Comparison of ENCODE assay signal across 31 cellular contexts in the genomic region with DNA sequence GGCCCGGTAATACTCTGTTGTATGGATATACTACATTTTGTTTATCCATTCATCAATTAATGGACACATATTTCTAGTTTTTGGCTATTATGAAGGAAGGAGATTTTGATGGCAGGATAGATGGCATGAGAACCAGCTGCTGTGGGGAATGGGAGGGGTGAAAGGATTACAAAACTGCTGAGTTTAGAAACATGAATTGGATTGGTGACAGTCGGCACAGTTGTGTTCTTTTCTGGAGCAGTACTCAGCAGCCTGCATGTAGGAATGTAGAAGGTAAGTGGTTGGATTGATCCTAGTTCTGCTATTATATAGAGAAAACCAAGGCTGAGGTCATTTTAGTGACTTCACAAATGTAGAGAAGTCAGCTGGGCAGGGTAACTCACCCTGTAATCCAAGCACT.
"Had no signal": no experiment of that assay in that cellular context is flagged by ENCODE, and none has a peak within 500 bp of the region (broad histone marks: within the 10 kb centered on the region; RNA-seq: fewer than 3 reads in every experiment).

No MANE protein-coding gene starts in this region.

- H3K4me3 Mint-ChIP-seq: activated CD4-positive, alpha-beta T cell treated with anti-CD3 and anti-CD28 coated beads for 36 hours; activated CD4-positive, alpha-beta T cell treated with anti-CD3 and anti-CD28 coated beads, Interleukin-2, amount 10 ng/mL, durations not matched to agents 7 days and 5 days; activated naive CD4-positive, alpha-beta T cell treated with anti-CD3 and anti-CD28 coated beads, Interleukin-2, amount 10 ng/mL, durations not matched to agents 7 days and 5 days; activated T-cell treated with anti-CD3 and anti-CD28 coated beads, Interleukin-2, amount 50 U/mL, for 24 hours; activated T-cell treated with anti-CD3 and anti-CD28 coated beads, Interleukin-2, amount 50 U/mL, for 72 hours; T-cell; T-helper 1 cell treated with Interleukin-12 subunit alpha and Interleukin-12 subunit beta and Interleukin-4 antibody, amounts not matched to agents 30 μg/mL and 1 μg/mL, for 36 hours; T-helper 2 cell treated with Interferon-gamma antibody and Interleukin-4, amounts not matched to agents 5 μg/mL and 100 μg/mL, for 36 hours had no signal

- H3K27ac Mint-ChIP-seq: activated CD4-positive, alpha-beta T cell treated with anti-CD3 and anti-CD28 coated beads for 36 hours; activated CD4-positive, alpha-beta T cell treated with anti-CD3 and anti-CD28 coated beads, Interleukin-2, amount 10 ng/mL, durations not matched to agents 7 days and 5 days; activated naive CD4-positive, alpha-beta T cell treated with anti-CD3 and anti-CD28 coated beads, Interleukin-2, amount 50 U/mL, for 72 hours; activated T-cell treated with anti-CD3 and anti-CD28 coated beads, Interleukin-2, amount 50 U/mL, for 24 hours; activated T-cell treated with anti-CD3 and anti-CD28 coated beads, Interleukin-2, amount 50 U/mL, for 72 hours; T-cell; T-helper 1 cell treated with Interleukin-12 subunit alpha and Interleukin-12 subunit beta and Interleukin-4 antibody, amounts not matched to agents 30 μg/mL and 1 μg/mL, for 36 hours; T-helper 2 cell treated with Interferon-gamma antibody and Interleukin-4, amounts not matched to agents 5 μg/mL and 100 μg/mL, for 36 hours had no signal

- H3K27ac ChIP-seq: adrenal gland, body of pancreas, colonic mucosa, epithelial cell of prostate, esophagus squamous epithelium, WERI-Rb-1 had no signal

- H3K9me3 Mint-ChIP-seq: activated CD4-positive, alpha-beta T cell treated with anti-CD3 and anti-CD28 coated beads, Interleukin-2, amount 10 ng/mL, durations not matched to agents 7 days and 5 days; activated naive CD4-positive, alpha-beta T cell treated with anti-CD3 and anti-CD28 coated beads, Interleukin-2, amount 10 ng/mL, durations not matched to agents 7 days and 5 days; activated naive CD4-positive, alpha-beta T cell treated with anti-CD3 and anti-CD28 coated beads, Interleukin-2, amount 50 U/mL, for 72 hours; activated T-cell treated with anti-CD3 and anti-CD28 coated beads, Interleukin-2, amount 50 U/mL, for 24 hours; activated T-cell treated with anti-CD3 and anti-CD28 coated beads, Interleukin-2, amount 50 U/mL, for 72 hours; T-cell; T-helper 1 cell treated with Interleukin-12 subunit alpha and Interleukin-12 subunit beta and Interleukin-4 antibody, amounts not matched to agents 30 μg/mL and 1 μg/mL, for 36 hours; T-helper 2 cell treated with Interferon-gamma antibody and Interleukin-4, amounts not matched to agents 5 μg/mL and 100 μg/mL, for 36 hours had no signal

- ATAC-seq: activated CD4-positive, alpha-beta T cell treated with anti-CD3 and anti-CD28 coated beads for 36 hours; activated naive CD4-positive, alpha-beta T cell treated with anti-CD3 and anti-CD28 coated beads, Interleukin-2, amount 50 U/mL, for 72 hours; activated T-cell treated with anti-CD3 and anti-CD28 coated beads, Interleukin-2, amount 50 U/mL, for 72 hours; body of pancreas; T-cell had no signal

- H3K27me3 Mint-ChIP-seq: activated CD4-positive, alpha-beta T cell treated with anti-CD3 and anti-CD28 coated beads for 36 hours; activated CD4-positive, alpha-beta T cell treated with anti-CD3 and anti-CD28 coated beads, Interleukin-2, amount 10 ng/mL, durations not matched to agents 7 days and 5 days; activated naive CD4-positive, alpha-beta T cell treated with anti-CD3 and anti-CD28 coated beads, Interleukin-2, amount 10 ng/mL, durations not matched to agents 7 days and 5 days; activated T-cell treated with anti-CD3 and anti-CD28 coated beads, Interleukin-2, amount 50 U/mL, for 24 hours; T-cell had no signal

- DNase-seq: activated CD4-positive, alpha-beta T cell treated with anti-CD3 and anti-CD28 coated beads for 36 hours; activated CD4-positive, alpha-beta T cell treated with anti-CD3 and anti-CD28 coated beads, Interleukin-2, amount 10 ng/mL, durations not matched to agents 7 days and 5 days; activated CD4-positive, alpha-beta T cell treated with anti-CD3 and anti-CD28 coated beads, Interleukin-2, amount 50 U/mL, for 48 hours; activated CD4-positive, CD25-positive, alpha-beta regulatory T cell; activated CD4-positive, CD25-positive, alpha-beta regulatory T cell treated with anti-CD3 and anti-CD28 coated beads, Interleukin-2, amount 50 U/mL, for 72 hours; activated CD8-positive, alpha-beta memory T cell treated with anti-CD3 and anti-CD28 coated beads, Interleukin-2, amount 50 U/mL, for 48 hours; activated gamma-delta T cell; activated naive CD4-positive, alpha-beta T cell; activated naive CD4-positive, alpha-beta T cell treated with anti-CD3 and anti-CD28 coated beads, Interleukin-2, amount 10 ng/mL, durations not matched to agents 7 days and 5 days; activated T-cell treated with anti-CD3 and anti-CD28 coated beads for 4 hours; activated T-cell treated with anti-CD3 and anti-CD28 coated beads, Interleukin-2, amount 50 U/mL, for 24 hours; activated T-cell treated with anti-CD3 and anti-CD28 coated beads, Interleukin-2, amount 50 U/mL, for 72 hours; adrenal gland; amygdala; aorta; body of pancreas; central memory CD4-positive, alpha-beta T cell; cerebellar nuclear complex; colonic mucosa; effector CD8-positive, alpha-beta T cell; esophagus squamous epithelium; foreskin fibroblast; head of caudate nucleus; SW 1271; T-cell; T1000; WERI-Rb-1 had no signal
